Comparison of ENCODE assay signal across 8 cellular contexts in genomic region chr10:12333382-12334185, GRCh38. TPM values are rescaled to one million over a fixed set of nuclear protein-coding genes. Genes with fewer than 3 reads are reported as not detected.
DNase-seq lines count a peak whose midpoint lies in the region; ATAC-seq and TF ChIP-seq lines count a peak whose summit lies in the region.

No MANE protein-coding gene starts in this region.

- 24% methylated on average over 15 of the region's 15 CpGs for WGBS in smooth muscle cell (ENCODE audit: low lambda C conversion rate)

- H3K4me1 Mint-ChIP-seq in activated T-helper 17 cell treated with anti-CD3 and anti-CD28 coated beads, Interleukin-2, amount 50 U/mL, for 72 hours: peaks cover 12% of the 10 kb centered on the region

- peak overlapping the region; percentile 34 for H3K4me3 ChIP-seq in left ventricle myocardium inferior
- no peak overlapping the region for H3K4me3 ChIP-seq in smooth muscle cell

- H3K36me3 ChIP-seq in left ventricle myocardium inferior: no peaks in the 10 kb centered on the region
- H3K36me3 ChIP-seq in smooth muscle cell (ENCODE audit: low read depth): no peaks in the 10 kb centered on the region

- H4K20me1 ChIP-seq in smooth muscle cell (ENCODE audit: low read depth): no peaks in the 10 kb centered on the region

- no peaks in the 10 kb centered on the region for H3K27me3 ChIP-seq in left ventricle myocardium inferior (ENCODE audit: low read depth)
- no peaks in the 10 kb centered on the region for H3K27me3 ChIP-seq in smooth muscle cell (ENCODE audit: low read depth)

- intact Hi-C loops in left ventricle myocardium inferior (cut with micrococcal nuclease): no loop called here

- H3K4me3 Mint-ChIP-seq in activated T-helper 17 cell treated with anti-CD3 and anti-CD28 coated beads, Interleukin-2, amount 50 U/mL, for 72 hours: peak overlapping the region; percentile 71

- H3K27ac ChIP-seq in left ventricle myocardium inferior (replicated peaks) (peak overlapping the region; percentile 69), smooth muscle cell (ENCODE audit: low read depth) (peak overlapping the region; percentile 99)

- H3K79me2 ChIP-seq in smooth muscle cell (ENCODE audit: low read depth): no peaks in the 10 kb centered on the region

- H3K36me3 Mint-ChIP-seq in activated T-helper 17 cell treated with anti-CD3 and anti-CD28 coated beads, Interleukin-2, amount 50 U/mL, for 72 hours (ENCODE audit: low read depth): peaks cover 5% of the 10 kb centered on the region

- peak; percentile 96 for DNase-seq in AG08395 (ENCODE audit: low spot score)
- peak; percentile 80 for DNase-seq in NCI-H345 (lab: John Stamatoyannopoulos, UW)
- DNase-seq in left ventricle myocardium inferior: peak; percentile 51
- DNase-seq in smooth muscle cell (lab: John Stamatoyannopoulos, UW; ENCODE audit: unreplicated experiment): peak; percentile 37
- DNase-seq in NCI-H526 treated with DMSO at 0.1 percent for 48 hours (lab: John Stamatoyannopoulos, UW): no peak

- H2AFZ ChIP-seq in smooth muscle cell (ENCODE audit: low read depth): no peak overlapping the region

- H3K9me3 ChIP-seq in left ventricle myocardium inferior (replicated peaks) (no peaks in the 10 kb centered on the region), smooth muscle cell (replicated peaks; ENCODE audit: low read depth) (no peaks in the 10 kb centered on the region)

- H3K27me3 Mint-ChIP-seq in activated T-helper 17 cell treated with anti-CD3 and anti-CD28 coated beads, Interleukin-2, amount 50 U/mL, for 72 hours: no peaks in the 10 kb centered on the region

- H3K4me1 ChIP-seq in left ventricle myocardium inferior (peaks cover 17% of the 10 kb centered on the region), smooth muscle cell (ENCODE audit: low read depth) (peaks cover 6% of the 10 kb centered on the region)

- no peak for TF ChIP-seq POLR2A in GM18505 (IDR thresholded peaks at IDR 0.05; ENCODE audit: borderline replicate concordance, extremely low read depth, insufficient read depth, insufficient read length)

- ATAC-seq in GM18505 (IDR thresholded peaks at IDR 0.05; ENCODE audit: unreplicated experiment) (peak; percentile 73), HG02970 (IDR thresholded peaks at IDR 0.05; ENCODE audit: low FRiP score, unreplicated experiment) (peak; percentile 61)
- ATAC-seq in activated T-helper 17 cell treated with anti-CD3 and anti-CD28 coated beads, Interleukin-2, amount 50 U/mL, for 72 hours (replicated peaks): peak; percentile 94

- no peak for TF ChIP-seq CTCF in left ventricle myocardium inferior (IDR thresholded peaks at IDR 0.05; ENCODE audit: borderline replicate concordance)
- no peak for TF ChIP-seq CTCF in smooth muscle cell (IDR thresholded peaks at IDR 0.05; ENCODE audit: borderline replicate concordance, insufficient read depth, poor library complexity, severe bottlenecking)

- peak overlapping the region; percentile 69 for H3K4me2 ChIP-seq in smooth muscle cell

- H3K9ac ChIP-seq in smooth muscle cell (ENCODE audit: low read depth): peak overlapping the region; percentile 94

- H3F3A ChIP-seq in smooth muscle cell (ENCODE audit: low read depth): peaks cover 13% of the 10 kb centered on the region

- no peaks in the 10 kb centered on the region for H3K9me3 Mint-ChIP-seq in activated T-helper 17 cell treated with anti-CD3 and anti-CD28 coated beads, Interleukin-2, amount 50 U/mL, for 72 hours

- peak overlapping the region; percentile 94 for H3K27ac Mint-ChIP-seq in activated T-helper 17 cell treated with anti-CD3 and anti-CD28 coated beads, Interleukin-2, amount 50 U/mL, for 72 hours

RNA-seq across cellular contexts. Expression of gene CAMK1D, which starts 15.8 kb away (rescaled TPM):
- 10 to 100 TPM; 10.9 to 20.7 TPM for total RNA-seq in activated T-helper 17 cell treated with anti-CD3 and anti-CD28 coated beads, Interleukin-2, amount 50 U/mL, for 72 hours
- total RNA-seq in left ventricle myocardium inferior (2.5 TPM), smooth muscle cell (1.6 and 1.9 TPM in 2 replicates)
- 2.3 and 3.7 TPM in 2 replicates for polyA plus RNA-seq in smooth muscle cell
